In the genomic region with DNA sequence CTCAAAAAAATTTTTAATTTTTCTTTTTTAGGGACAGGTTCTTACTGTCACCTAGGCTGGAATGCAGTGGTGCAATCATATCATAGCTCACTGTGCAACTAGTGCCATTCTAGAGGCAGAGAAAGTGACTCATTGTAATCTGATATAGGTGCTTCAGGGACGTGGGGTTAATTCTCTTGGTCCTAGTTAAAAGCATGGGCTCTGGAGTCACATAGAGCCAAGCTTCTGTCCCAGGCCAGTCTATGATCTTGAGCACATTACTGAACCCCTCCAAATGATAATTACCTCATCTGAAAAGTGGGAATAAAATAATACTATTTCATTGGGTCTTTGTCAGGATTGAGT, we compare ENCODE assay signal across 10 cellular contexts. TPM values are rescaled to one million over a fixed set of nuclear protein-coding genes. Genes with fewer than 3 reads are reported as not detected.
DNase-seq lines count a peak whose midpoint lies in the region; TF ChIP-seq lines count a peak whose summit lies in the region.
"Had no signal": no experiment of that assay in that cellular context is flagged by ENCODE, and none has a peak within 500 bp of the region (broad histone marks: within the 10 kb centered on the region; RNA-seq: fewer than 3 reads in every experiment).

No MANE protein-coding gene starts in this region.

- DNase-seq in AG08396 (ENCODE audit: low spot score) (peak; percentile 77), HPDE6-E6E7 (ENCODE audit: extremely low spot score) (peak; percentile 53), SJCRH30 (peak; percentile 47 to 79), iris pigment epithelial cell (ENCODE audit: low read depth) (peak; percentile 77), ascending aorta (ENCODE audit: low spot score in 2 of 2) (no peak), transverse colon (no peak), dermis blood vessel endothelial cell (no peak)
- DNase-seq in stimulated activated CD4-positive, alpha-beta T cell treated with anti-CD3 and anti-CD28 coated beads, Interleukin-12 subunit alpha, Interleukin-12 subunit beta, amount 100 ng/mL, for 4 hours: no peak
- DNase-seq: activated CD8-positive, alpha-beta memory T cell treated with anti-CD3 and anti-CD28 coated beads for 24 hours; H9 had no signal

- H3K4me3 ChIP-seq in SJCRH30: no peak overlapping the region
- H3K4me3 ChIP-seq in ascending aorta: no peak overlapping the region
- no peak overlapping the region for H3K4me3 ChIP-seq in transverse colon

- intact Hi-C loops in ascending aorta (cut with DNase I): loop anchor here (2.0 kb wide), 2 partner anchors 48 to 148 kb away; a partner anchor contains a TSS
- intact Hi-C loops in transverse colon (cut with DNase I; ENCODE audit: low total_unique reads): no loop called here

- no peak for TF ChIP-seq CTCF in ascending aorta (IDR thresholded peaks at IDR 0.05)
- no peak for TF ChIP-seq CTCF in transverse colon (IDR thresholded peaks at IDR 0.05)

- peak overlapping the region; percentile 17; the same call in 1 of the 2 replicates for H3K27ac ChIP-seq in SJCRH30
- no peak overlapping the region for H3K27ac ChIP-seq in ascending aorta
- peak overlapping the region in 1 of 4 donors; percentile 96 for H3K27ac ChIP-seq in transverse colon

- H3K4me1 ChIP-seq in SJCRH30: peaks cover 52% of the 10 kb centered on the region
- peaks cover 3 to 19% of the 10 kb centered on the region in 2 donors for H3K4me1 ChIP-seq in ascending aorta
- peaks cover 5 to 40% (median 21%) of the 10 kb centered on the region in 4 donors for H3K4me1 ChIP-seq in transverse colon

- in situ Hi-C loops in transverse colon (cut with MboI; ENCODE audit: low pct_ligation_motif_present in 1 of 4, low pct_unique_long_range_greater_than_20kb in 1 of 4, low sequenced_read_pairs in 3 of 4): no loop called here

- 77 to 100% methylated on average over 1 of the region's 1 CpG for WGBS in transverse colon (ENCODE audit: low coverage in 1 of 2), 2 donors

- H3K27me3 ChIP-seq in SJCRH30: no peaks in the 10 kb centered on the region
- H3K27me3 ChIP-seq in ascending aorta: no peaks in the 10 kb centered on the region
- H3K27me3 ChIP-seq in transverse colon: no peaks in the 10 kb centered on the region

- no peak for TF ChIP-seq POLR2A in transverse colon (IDR thresholded peaks at IDR 0.05)

- H3K36me3 ChIP-seq in SJCRH30 (peaks cover 30% of the 10 kb centered on the region), ascending aorta (peaks cover 13 to 30% of the 10 kb centered on the region in 2 donors), transverse colon (no peaks in the 10 kb centered on the region)

- H3K9me3 ChIP-seq in SJCRH30 (replicated peaks) (no peaks in the 10 kb centered on the region), ascending aorta (no peaks in the 10 kb centered on the region), transverse colon (no peaks in the 10 kb centered on the region)

- TF ChIP-seq EP300 in transverse colon (IDR thresholded peaks at IDR 0.05; ENCODE audit: low read depth): no peak

RNA-seq across cellular contexts. Expression of a gene that starts 1.1 kb away (rescaled TPM):
- 127 and 133 TPM in 2 replicates for total RNA-seq in SJCRH30 (2014; rRNA removed; shearing (Covaris generic))
- 67.9 TPM for total RNA-seq in ascending aorta
- 100 to 1,000 TPM in 1 of 4 donors, 10 to 100 TPM in 3; 19.1 to 103 (median 60.6) TPM for total RNA-seq in transverse colon
- total RNA-seq in dermis blood vessel endothelial cell: 134 and 137 TPM in 2 replicates

RNA-seq across cellular contexts. Expression of a gene that starts 7.8 kb away (rescaled TPM):
- 57.7 and 65.3 TPM in 2 replicates for total RNA-seq in SJCRH30 (2014; rRNA removed; shearing (Covaris generic))
- total RNA-seq in ascending aorta: 97.4 TPM
- 10 to 100 TPM in 3 of 4 donors, 1 to 10 TPM in 1; 2.2 to 35.9 (median 26.7) TPM for total RNA-seq in transverse colon
- 36.1 and 40.0 TPM in 2 replicates for total RNA-seq in dermis blood vessel endothelial cell

RNA-seq across cellular contexts. Expression of a gene that starts 32.2 kb away (rescaled TPM):
- total RNA-seq in SJCRH30 (2014; rRNA removed; shearing (Covaris generic)): 33.9 and 36.4 TPM in 2 replicates
- total RNA-seq in ascending aorta (17.8 TPM), transverse colon (10 to 100 TPM; 10.5 to 26.6 (median 19.4) TPM), dermis blood vessel endothelial cell (26.7 and 28.6 TPM in 2 replicates)

RNA-seq across cellular contexts. Expression of a gene that starts 47.9 kb away (rescaled TPM):
- total RNA-seq in SJCRH30 (2014; rRNA removed; shearing (Covaris generic)): 110 and 121 TPM in 2 replicates
- total RNA-seq in ascending aorta: 44.6 TPM
- 100 to 1,000 TPM; 104 to 253 (median 111) TPM for total RNA-seq in transverse colon
- 95.8 and 124 TPM in 2 replicates for total RNA-seq in dermis blood vessel endothelial cell

Comparison
In these comparisons a context has a peak if more than half of its experiments do, and no peak if none do; other contexts are left out.
1. DNase-seq: peak in AG08396 (single experiment), HPDE6-E6E7 (single experiment), SJCRH30 (2 of 2) and iris pigment epithelial cell (single experiment); none in ascending aorta (0 of 2), transverse colon (single experiment), dermis blood vessel endothelial cell (single experiment) and stimulated activated CD4-positive, alpha-beta T cell treated with anti-CD3 and anti-CD28 coated beads, Interleukin-12 subunit alpha, Interleukin-12 subunit beta, amount 100 ng/mL, for 4 hours (single experiment).